In genomic region chr17:39688475-39688835, GRCh38 we compare ENCODE assay signal across 7 cellular contexts. TPM values are rescaled to one million over a fixed set of nuclear protein-coding genes. Genes with fewer than 3 reads are reported as not detected.
A peak's percentile ranks its signal among the peaks of the same experiment; 100 is the strongest.
DNase-seq lines count a peak whose midpoint lies in the region; ATAC-seq, FAIRE-seq and TF ChIP-seq lines count a peak whose summit lies in the region.

No MANE protein-coding gene starts in this region.

- no peak overlapping the region for H2BK5ac ChIP-seq in H9 (ENCODE audit: insufficient read length, low read length)

- no peak overlapping the region for H3T11ph ChIP-seq in H9 (ENCODE audit: low read length)

- H3K36me3 Mint-ChIP-seq in H9 (ENCODE audit: insufficient read depth in 1 of 3, low read depth in 3 of 3) (peaks cover 6 to 20% (median 12%) of the 10 kb centered on the region in 3 experiments; a peak in 6 of 7 replicates), glutamatergic neuron (ENCODE audit: unreplicated experiment) (peaks cover 13% of the 10 kb centered on the region)

- H4K5ac ChIP-seq in H9 (ENCODE audit: insufficient read length, low read depth, low read length), result no peak overlapping the region

- no peak overlapping the region for H3K23ac ChIP-seq in H9 (ENCODE audit: insufficient read length, low read depth, low read length)

- H4K91ac ChIP-seq in H9 (ENCODE audit: insufficient read length, low read depth, low read length), result no peak overlapping the region

- H4K8ac ChIP-seq in H9 (replicated peaks; ENCODE audit: insufficient read length, low read depth, low read length), result no peak overlapping the region

- WGBS in H9 (ENCODE audit: extremely low coverage, insufficient read length, low lambda C conversion rate), result no CpG with 5 or more reads among the region's 6 CpGs
- WGBS in small intestine, 3 donors, result 20 to 32% (median 29%) methylated on average over 6 of the region's 6 CpGs

- H2BK12ac ChIP-seq in H9 (ENCODE audit: insufficient read length, low read depth, low read length), result no peak overlapping the region

- peak overlapping the region; percentile 76 for H3K4me2 ChIP-seq in H9 (ENCODE audit: insufficient read depth, insufficient read length, low read length)

- no peak overlapping the region for H3K14ac ChIP-seq in H9 (ENCODE audit: insufficient read depth, low read length)

- no peak overlapping the region for H2BK120ac ChIP-seq in H9 (ENCODE audit: low read depth, low read length, poor library complexity, severe bottlenecking)

- H2AK5ac ChIP-seq in H9 (ENCODE audit: insufficient read length, low read length), result no peak overlapping the region

- H3K27ac ChIP-seq in H9 (ENCODE audit: insufficient read length, low read depth, low read length) (peak overlapping the region; percentile 74), VCaP (peak overlapping the region; percentile 93), small intestine (ENCODE audit: low read depth in 1 of 2, low read length in 1 of 2) (peak overlapping the region; percentile 79 to 97)

- H3K56ac ChIP-seq in H9 (ENCODE audit: insufficient read length, low read depth, low read length), result no peak overlapping the region

- no peaks in the 10 kb centered on the region for H3K27me3 Mint-ChIP-seq in H9 (ENCODE audit: low read depth)
- H3K27me3 Mint-ChIP-seq in glutamatergic neuron (ENCODE audit: unreplicated experiment), result peaks cover 6% of the 10 kb centered on the region

- H2AFZ ChIP-seq in H9 (ENCODE audit: low read length), result no peak overlapping the region

- TF ChIP-seq CTCF in H9 (conservative IDR thresholded peaks at IDR 0.05) (no peak), VCaP (conservative IDR thresholded peaks at IDR 0.05) (no peak), glutamatergic neuron (IDR thresholded peaks at IDR 0.05; ENCODE audit: partially characterized antibody, unreplicated experiment) (no peak)

- H4K20me1 ChIP-seq in H9 (ENCODE audit: control insufficient read depth, insufficient read depth, insufficient read length), result no peaks in the 10 kb centered on the region

- H3K4me1 ChIP-seq in H9 (ENCODE audit: insufficient read depth, low read length), result peaks cover 9% of the 10 kb centered on the region
- H3K4me1 ChIP-seq in small intestine (ENCODE audit: control insufficient read depth in 2 of 2, insufficient read depth in 1 of 2, low read depth in 1 of 2, low read length in 1 of 2), result peaks cover 4 to 7% of the 10 kb centered on the region in 2 donors

- H3K36me3 ChIP-seq in small intestine (ENCODE audit: control insufficient read depth in 2 of 2, insufficient read depth in 2 of 2, low read length in 2 of 2), result no peaks in the 10 kb centered on the region

- H3K4me1 Mint-ChIP-seq in H9 (peaks cover 33 to 35% of the 10 kb centered on the region in 2 experiments), glutamatergic neuron (ENCODE audit: low read depth, unreplicated experiment) (peaks cover 10% of the 10 kb centered on the region)

- peaks cover 9% of the 10 kb centered on the region for H3K23me2 ChIP-seq in H9 (ENCODE audit: insufficient read length, low read depth, low read length, poor library complexity, severe bottlenecking)

- H3K27me3 ChIP-seq in H9 (ENCODE audit: insufficient read depth, low read length), result no peaks in the 10 kb centered on the region
- H3K27me3 ChIP-seq in small intestine (ENCODE audit: control insufficient read depth in 2 of 2, insufficient read depth in 2 of 2, low read length in 2 of 2), result no peaks in the 10 kb centered on the region

- H3K9me3 Mint-ChIP-seq in H9 (no peaks in the 10 kb centered on the region), glutamatergic neuron (ENCODE audit: unreplicated experiment) (peaks cover 7% of the 10 kb centered on the region)

- no peaks in the 10 kb centered on the region for H3K79me1 ChIP-seq in H9 (ENCODE audit: insufficient read depth, low read depth, low read length, poor library complexity, severe bottlenecking)

- H3K4me3 Mint-ChIP-seq in H9 (peak overlapping the region; percentile 85 to 88), glutamatergic neuron (ENCODE audit: unreplicated experiment) (peak overlapping the region; percentile 97)

- H3K9ac ChIP-seq in H9 (ENCODE audit: extremely low read depth, insufficient read length, low read length), result peak overlapping the region; percentile 85

- H3K4ac ChIP-seq in H9 (ENCODE audit: low read depth, low read length), result no peak overlapping the region

- no peak overlapping the region for H2BK20ac ChIP-seq in H9 (ENCODE audit: low read depth, low read length, poor library complexity, severe bottlenecking)

- H3K79me2 ChIP-seq in H9 (ENCODE audit: insufficient read depth, low read length), result no peaks in the 10 kb centered on the region

- H3K9me3 ChIP-seq in H9 (ENCODE audit: control insufficient read depth, low read depth, low read length) (no peaks in the 10 kb centered on the region), small intestine (ENCODE audit: control insufficient read depth, low read depth) (no peaks in the 10 kb centered on the region)

- ATAC-seq in HG03469 (IDR thresholded peaks at IDR 0.05; ENCODE audit: unreplicated experiment) (no peak), GM18502 (IDR thresholded peaks at IDR 0.05; ENCODE audit: poor library complexity, unreplicated experiment) (no peak)

- peak overlapping the region; percentile 61 to 82 for H3K4me3 ChIP-seq in small intestine (ENCODE audit: low read depth in 1 of 2, low read length in 2 of 2)

- DNase-seq in H9 (no peak), glutamatergic neuron (no peak), small intestine (no peak), NCI-H1105 treated with DMSO at 0.1 percent for 48 hours (lab: John Stamatoyannopoulos, UW) (no peak)

- H3K27ac Mint-ChIP-seq in H9 (peak overlapping the region; percentile 96 to 99 (median 98)), glutamatergic neuron (ENCODE audit: unreplicated experiment) (peak overlapping the region; percentile 87)

- no peak overlapping the region for H2BK15ac ChIP-seq in H9 (ENCODE audit: low read depth, low read length)

- no peak overlapping the region for H3K18ac ChIP-seq in H9 (ENCODE audit: insufficient read length, low read depth, low read length)

- no peak for FAIRE-seq in small intestine (lab: Jason Lieb, UNC)

RNA-seq across cellular contexts. Expression of gene PGAP3, which starts 0.6 kb away (rescaled TPM):
- total RNA-seq in H9 (2021) (29.0 and 30.2 TPM in 2 replicates), glutamatergic neuron (ENCODE audit: unreplicated experiment) (10.7 TPM)
- 10 to 100 TPM; 20.6 to 35.5 (median 21.6) TPM for polyA plus RNA-seq in small intestine

RNA-seq across cellular contexts. Expression of gene ERBB2, which starts 11.4 kb away (rescaled TPM):
- total RNA-seq in H9 (2021) (216 and 217 TPM in 2 replicates), glutamatergic neuron (ENCODE audit: unreplicated experiment) (14.5 TPM)
- polyA plus RNA-seq in small intestine, result 10 to 100 TPM; 43.0 to 83.2 (median 56.2) TPM

RNA-seq across cellular contexts. Expression of gene PNMT, which starts 20.2 kb away (rescaled TPM):
- total RNA-seq in H9 (2021) (2.1 and 2.3 TPM in 2 replicates), glutamatergic neuron (ENCODE audit: unreplicated experiment) (not detected)
- 1 to 10 TPM; 3.4 to 7.8 (median 6.5) TPM for polyA plus RNA-seq in small intestine

RNA-seq across cellular contexts. Expression of gene TCAP, which starts 23.3 kb away (rescaled TPM):
- 2.1 and 2.5 TPM in 2 replicates for total RNA-seq in H9 (2021)
- 2.3 TPM for total RNA-seq in glutamatergic neuron (ENCODE audit: unreplicated experiment)
- 10 to 100 TPM in 1 of 3 donors, 1 to 10 TPM in 1, under 1 TPM in 1; 0.85 to 27.6 (median 5.4) TPM for polyA plus RNA-seq in small intestine

RNA-seq across cellular contexts. Expression of gene MIEN1, which starts 41.9 kb away (rescaled TPM):
- 45.2 and 50.8 TPM in 2 replicates for total RNA-seq in H9 (2021)
- total RNA-seq in glutamatergic neuron (ENCODE audit: unreplicated experiment), result 52.2 TPM
- polyA plus RNA-seq in small intestine, result 100 to 1,000 TPM in 2 of 3 donors, 10 to 100 TPM in 1; 74.0 to 155 (median 154) TPM

Comparison
In these comparisons a context has a peak if more than half of its experiments do, and no peak if none do; other contexts are left out.
1. RNA of gene ERBB2, which starts 11.4 kb away (total RNA-seq): 216 to 217 TPM in H9; 14.5 TPM in glutamatergic neuron (single experiment); every median in the first group is over 10 times any median in the second.
2. Peak in every context shown above with its lines, with median percentiles within 50 percentile points of each other: H3K27ac ChIP-seq.